ENCODE assay signal across 10 cellular contexts in the genomic region with DNA sequence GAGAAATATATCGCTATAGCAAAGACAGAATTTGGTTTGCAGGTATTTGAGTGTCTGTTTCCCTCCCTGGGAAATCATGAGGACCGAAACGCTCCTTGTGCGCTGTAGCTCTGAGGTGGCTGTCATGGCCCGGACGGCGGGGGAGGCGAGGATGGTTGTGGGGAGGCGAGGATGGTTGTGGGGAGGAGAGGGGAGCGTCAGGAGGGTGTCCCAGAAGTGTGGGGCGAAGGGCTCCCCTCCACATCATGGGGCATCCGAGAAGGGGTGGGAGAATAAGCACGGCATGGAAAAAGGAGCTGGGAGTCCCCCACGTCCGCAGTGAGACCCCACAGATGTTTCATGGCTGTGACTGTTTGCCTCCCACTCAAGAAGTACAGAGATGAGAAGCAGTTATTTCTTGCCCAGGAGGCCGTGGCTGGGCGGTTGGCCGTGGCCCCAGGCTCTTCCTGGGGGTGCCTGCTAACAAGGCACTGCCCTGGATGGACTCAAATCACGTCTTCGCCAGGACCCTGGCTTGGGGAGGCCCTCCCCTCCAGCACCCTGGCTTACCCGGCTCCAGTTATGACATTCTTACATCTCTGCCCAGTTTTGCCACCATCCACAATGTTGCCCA. TPM values are rescaled to one million over a fixed set of nuclear protein-coding genes. Genes with fewer than 3 reads are reported as not detected.
DNase-seq lines count a peak whose midpoint lies in the region; ATAC-seq and TF ChIP-seq lines count a peak whose summit lies in the region.
"Had no signal": no experiment of that assay in that cellular context is flagged by ENCODE, and none has a peak within 500 bp of the region (broad histone marks: within the 10 kb centered on the region; RNA-seq: fewer than 3 reads in every experiment).

No MANE protein-coding gene starts in this region.

- H3K4me2 ChIP-seq in skeletal muscle satellite cell (ENCODE audit: low read length): peak overlapping the region; percentile 98

- H3K4me1 Mint-ChIP-seq in CD8-positive, alpha-beta memory T cell: peaks cover 31 to 37% (median 34%) of the 10 kb centered on the region in 3 donors
- H3K4me1 Mint-ChIP-seq in T-helper 17 cell: peaks cover 31% of the 10 kb centered on the region

- peak overlapping the region; percentile 76 to 90 (median 85) for H3K4me3 Mint-ChIP-seq in CD8-positive, alpha-beta memory T cell
- peak overlapping the region; percentile 91 for H3K4me3 Mint-ChIP-seq in T-helper 17 cell

- H3K36me3 Mint-ChIP-seq in CD8-positive, alpha-beta memory T cell: peaks cover 0 to 20% (median 0%) of the 10 kb centered on the region in 3 donors
- H3K36me3 Mint-ChIP-seq in T-helper 17 cell (ENCODE audit: low read depth): no peaks in the 10 kb centered on the region

- no peak overlapping the region for H3K27ac ChIP-seq in CD8-positive, alpha-beta memory T cell (ENCODE audit: low read depth, low read length)
- peak overlapping the region in 3 of 4 donors; percentile 93 to 95 (median 94) for H3K27ac ChIP-seq in gastroesophageal sphincter
- H3K27ac ChIP-seq: brain microvascular endothelial cell had no signal

- 63 to 68% methylated on average over 4 to 14 of the region's 21 CpGs for WGBS in gastroesophageal sphincter (ENCODE audit: low coverage in 1 of 2), 2 donors

- H3K27ac Mint-ChIP-seq in CD8-positive, alpha-beta memory T cell: peak overlapping the region in 5 of 8 donors; percentile 28 to 85 (median 51)
- peak overlapping the region; percentile 56 for H3K27ac Mint-ChIP-seq in T-helper 17 cell

- peak overlapping the region; percentile 87 for H3K9ac ChIP-seq in skeletal muscle satellite cell (ENCODE audit: low read depth, low read length)

- TF ChIP-seq POLR2A in gastroesophageal sphincter (IDR thresholded peaks at IDR 0.05): no peak

- H3K9me3 ChIP-seq in CD8-positive, alpha-beta memory T cell (ENCODE audit: low read length): no peaks in the 10 kb centered on the region
- no peaks in the 10 kb centered on the region for H3K9me3 ChIP-seq in T-helper 17 cell (ENCODE audit: control insufficient read depth, low read length, poor library complexity, severe bottlenecking)
- no peaks in the 10 kb centered on the region for H3K9me3 ChIP-seq in gastroesophageal sphincter
- no peaks in the 10 kb centered on the region for H3K9me3 ChIP-seq in skeletal muscle satellite cell (replicated peaks; ENCODE audit: low read length)

- H3K9me3 Mint-ChIP-seq in CD8-positive, alpha-beta memory T cell: peaks cover 0 to 3% (median 0%) of the 10 kb centered on the region in 5 donors

- no peak for ATAC-seq in T-helper 17 cell
- no peak for ATAC-seq in gastroesophageal sphincter
- no peak for ATAC-seq in HG03108 (IDR thresholded peaks at IDR 0.05; ENCODE audit: unreplicated experiment)
- no peak for ATAC-seq in activated CD4-positive, CD25-positive, alpha-beta regulatory T cell treated with anti-CD3 and anti-CD28 coated beads, Interleukin-2, amount 50 U/mL, for 24 hours

- peak overlapping the region; percentile 53 for H3K4me3 ChIP-seq in CD8-positive, alpha-beta memory T cell (ENCODE audit: low read length)
- H3K4me3 ChIP-seq in gastroesophageal sphincter: peak overlapping the region; percentile 77 to 87
- peak overlapping the region; percentile 87 for H3K4me3 ChIP-seq in skeletal muscle satellite cell (ENCODE audit: low read length)

- no peak for DNase-seq in CD8-positive, alpha-beta memory T cell
- DNase-seq in T-helper 17 cell: no peak
- no peak for DNase-seq in DMS114 treated with DMSO at 0.1 percent for 48 hours (lab: John Stamatoyannopoulos, UW; ENCODE audit: unreplicated experiment)
- DNase-seq: NCI-H82, posterior cingulate gyrus had no signal

- no peak for TF ChIP-seq CTCF in gastroesophageal sphincter (IDR thresholded peaks at IDR 0.05)

- peaks cover 0 to 4% of the 10 kb centered on the region in 2 donors for H3K27me3 Mint-ChIP-seq in CD8-positive, alpha-beta memory T cell
- peaks cover 8% of the 10 kb centered on the region for H3K27me3 Mint-ChIP-seq in T-helper 17 cell

- no peak for TF ChIP-seq EP300 in gastroesophageal sphincter (IDR thresholded peaks at IDR 0.05)

- POLR2A ChIA-PET in CD8-positive, alpha-beta memory T cell (lab: Charles Lee): no interaction called here

- CTCF ChIA-PET in CD8-positive, alpha-beta memory T cell (lab: Charles Lee): interaction anchor here (1.3 kb wide), 1 partner anchor 21 kb away, joined by 3 read pairs; no protein-coding TSS in a partner anchor

- no peaks in the 10 kb centered on the region for H3K27me3 ChIP-seq in CD8-positive, alpha-beta memory T cell (ENCODE audit: insufficient read depth, low read length, poor library complexity, severe bottlenecking)
- H3K27me3 ChIP-seq in gastroesophageal sphincter (no peaks in the 10 kb centered on the region), skeletal muscle satellite cell (ENCODE audit: control insufficient read depth, insufficient read depth, low read length) (no peaks in the 10 kb centered on the region)
- H3K27me3 ChIP-seq: brain microvascular endothelial cell had no signal

- H3K36me3 ChIP-seq in CD8-positive, alpha-beta memory T cell (ENCODE audit: insufficient read depth, low read length): no peaks in the 10 kb centered on the region
- H3K36me3 ChIP-seq in gastroesophageal sphincter: no peaks in the 10 kb centered on the region
- H3K36me3 ChIP-seq in skeletal muscle satellite cell (ENCODE audit: insufficient read depth, low read length): no peaks in the 10 kb centered on the region
- H3K36me3 ChIP-seq: brain microvascular endothelial cell had no signal

- peaks cover 20% of the 10 kb centered on the region for H3K4me1 ChIP-seq in CD8-positive, alpha-beta memory T cell (ENCODE audit: insufficient read depth, low read length)
- H3K4me1 ChIP-seq in gastroesophageal sphincter (peaks cover 2 to 44% (median 20%) of the 10 kb centered on the region in 3 donors), skeletal muscle satellite cell (ENCODE audit: control insufficient read depth, insufficient read depth, low read length) (peaks cover 36% of the 10 kb centered on the region)

RNA-seq across cellular contexts. Expression of a gene that starts 0.9 kb away (rescaled TPM):
- 10 to 100 TPM; 24.0 to 28.9 TPM for total RNA-seq in CD8-positive, alpha-beta memory T cell
- polyA plus RNA-seq in CD8-positive, alpha-beta memory T cell: 8.2 TPM
- 10 to 100 TPM; 28.6 to 36.8 TPM for total RNA-seq in T-helper 17 cell
- total RNA-seq in gastroesophageal sphincter: 10 to 100 TPM; 22.9 to 41.8 (median 24.6) TPM
- 3.3 and 4.4 TPM in 2 replicates for total RNA-seq in skeletal muscle satellite cell (2012; rRNA removed)
